Comparison of ENCODE assay signal across 19 cellular contexts in genomic region chr7:98479318-98479717, GRCh38.
DNase-seq lines count a peak whose midpoint lies in the region; ATAC-seq, FAIRE-seq and TF ChIP-seq lines count a peak whose summit lies in the region.
"Had no signal": no experiment of that assay in that cellular context is flagged by ENCODE, and none has a peak within 500 bp of the region (broad histone marks: within the 10 kb centered on the region; RNA-seq: fewer than 3 reads in every experiment).

No MANE protein-coding gene starts in this region.

- H3K36me3 ChIP-seq in HepG2 (replicated peaks in 1 of 2; ENCODE audit: control insufficient read depth in 1 of 2, insufficient read depth in 2 of 2, low read length in 2 of 2) (no peaks in the 10 kb centered on the region), right lobe of liver (no peaks in the 10 kb centered on the region), K562 (ENCODE audit: control insufficient read depth, insufficient read depth, low read length) (no peaks in the 10 kb centered on the region)
- H3K36me3 ChIP-seq: BE2C, BLaER1 had no signal

- H3K27ac ChIP-seq in HepG2 (ENCODE audit: extremely low read length, insufficient read depth, low read length) (no peak overlapping the region), right lobe of liver (no peak overlapping the region), K562 (ENCODE audit: extremely low read depth, low read depth, low read length) (no peak overlapping the region)
- H3K27ac ChIP-seq: 22Rv1, BLaER1 had no signal

- intact Hi-C loops in HepG2 (cut with micrococcal nuclease; ENCODE audit: unreplicated experiment), result no loop called here
- intact Hi-C loops in right lobe of liver (cut with DNase I), result no loop called here
- intact Hi-C loops in K562 (cut with micrococcal nuclease), result no loop called here

- H4K20me1 ChIP-seq in HepG2 (ENCODE audit: insufficient read depth, low read length) (no peaks in the 10 kb centered on the region), K562 (replicated peaks; ENCODE audit: control insufficient read depth, insufficient read depth, low read length) (no peaks in the 10 kb centered on the region)
- H4K20me1 ChIP-seq: BLaER1 had no signal

- POLR2A ChIA-PET in HepG2 (lab: Yijun Ruan, JAX), result no interaction called here
- POLR2A ChIA-PET in K562 (lab: Yijun Ruan, JAX), result no interaction called here

- H3K4me1 ChIP-seq in HepG2 (ENCODE audit: insufficient read depth, low read length), result no peaks in the 10 kb centered on the region
- no peaks in the 10 kb centered on the region for H3K4me1 ChIP-seq in right lobe of liver
- H3K4me1 ChIP-seq in K562 (replicated peaks in 1 of 2; ENCODE audit: control insufficient read depth in 2 of 2, insufficient read depth in 2 of 2, low read length in 2 of 2), result no peaks in the 10 kb centered on the region
- H3K4me1 ChIP-seq: BE2C, BLaER1 had no signal

- BruUV-seq in HepG2 (replicated peaks; lab: Mats Ljungman, UMichigan) (no TSS peak), K562 (replicated peaks; lab: Mats Ljungman, UMichigan) (no TSS peak)

- no peak for TF ChIP-seq RAD21 in HepG2 (CRISPR knock-in tag; IDR thresholded peaks at IDR 0.05)
- TF ChIP-seq RAD21 in K562 (CRISPR knock-in tag; conservative IDR thresholded peaks at IDR 0.05 in 1 of 2, IDR thresholded peaks at IDR 0.05 in 1 of 2), result no peak

- CTCF ChIA-PET in HepG2 (lab: Yijun Ruan, JAX; ENCODE audit: low intra/inter-chr PET ratio, low total read pairs) (no interaction called here), K562 (lab: Yijun Ruan, JAX; ENCODE audit: low intra/inter-chr PET ratio) (no interaction called here)

- no peak for TF ChIP-seq EP300 in HepG2 (IDR thresholded peaks at IDR 0.05; ENCODE audit: low read depth in 2 of 2, low read length in 2 of 2)
- no peak for TF ChIP-seq EP300 in HepG2 (CRISPR knock-in tag; IDR thresholded peaks at IDR 0.05; ENCODE audit: borderline replicate concordance)
- no peak for TF ChIP-seq EP300 in K562 (IDR thresholded peaks at IDR 0.05; ENCODE audit: low read length)

- H3K9me1 ChIP-seq in K562 (ENCODE audit: control insufficient read depth, insufficient read depth, low read length), result no peaks in the 10 kb centered on the region

- TF ChIP-seq POLR2A in HepG2 (IDR thresholded peaks at IDR 0.05; ENCODE audit: insufficient read depth in 1 of 2, low read depth in 2 of 2, low read length in 2 of 2) (no peak), right lobe of liver (IDR thresholded peaks at IDR 0.05) (no peak), K562 (conservative IDR thresholded peaks at IDR 0.05) (no peak)

- no peak overlapping the region for H3K4me3 ChIP-seq in HepG2 (replicated peaks in 1 of 3; ENCODE audit: insufficient read depth in 1 of 3, low read depth in 2 of 3, low read length in 3 of 3)
- no peak overlapping the region for H3K4me3 ChIP-seq in right lobe of liver
- H3K4me3 ChIP-seq in K562, result no peak overlapping the region
- H3K4me3 ChIP-seq: BLaER1 had no signal

- 19% methylated on average over 5 of the region's 5 CpGs for WGBS in HepG2 (ENCODE audit: low lambda C conversion rate)
- WGBS in right lobe of liver (ENCODE audit: insufficient coverage, low coverage, low lambda C conversion rate, missing lambda C conversion rate), result 90% methylated on average over 2 of the region's 5 CpGs
- 1% methylated on average over 5 of the region's 5 CpGs for WGBS in K562 (ENCODE audit: insufficient coverage, low coverage, missing lambda C conversion rate)

- no peak overlapping the region for H3K9ac ChIP-seq in HepG2 (ENCODE audit: insufficient read depth, low read depth, low read length)
- H3K9ac ChIP-seq in K562 (ENCODE audit: insufficient read depth in 1 of 2, low read depth in 2 of 2, low read length in 2 of 2), result no peak overlapping the region
- H3K9ac ChIP-seq: BLaER1 had no signal

- no peaks in the 10 kb centered on the region for H3K79me2 ChIP-seq in HepG2 (ENCODE audit: insufficient read depth, low read length)
- H3K79me2 ChIP-seq in K562 (ENCODE audit: control insufficient read depth, insufficient read depth, low read length), result no peaks in the 10 kb centered on the region

- no peak for DNase-seq in HepG2 (ENCODE audit: low spot score)
- no peak for DNase-seq in right lobe of liver
- DNase-seq in K562 (ENCODE audit: extremely low read depth in 1 of 4, low spot score in 3 of 4), result no peak
- DNase-seq in D341Med (ENCODE audit: low spot score), result no peak
- DNase-seq: ACHN; BE2C; C1 segment of cervical spinal cord; CD4-positive, alpha-beta memory T cell; CD4-positive, CD25-positive, alpha-beta regulatory T cell; CD8-positive, alpha-beta memory T cell; COR-L47; DMS79 treated with DMSO at 0.1 percent for 48 hours; GF-D8 had no signal

- no peak overlapping the region for H3K4me2 ChIP-seq in HepG2 (ENCODE audit: low read depth, low read length)
- no peak overlapping the region for H3K4me2 ChIP-seq in K562 (ENCODE audit: insufficient read depth, low read length)
- H3K4me2 ChIP-seq: BLaER1 had no signal

- in situ Hi-C loops in HepG2 (cut with HindIII; ENCODE audit: extremely low pct_ligation_motif_present, low pct_unique_long_range_greater_than_20kb) (no loop called here), K562 (cut with MboI) (no loop called here)

- peaks cover 8% of the 10 kb centered on the region; the same call in 1 of the 2 replicates for H3K9me3 ChIP-seq in HepG2 (ENCODE audit: low read length)
- H3K9me3 ChIP-seq in right lobe of liver, result no peaks in the 10 kb centered on the region
- no peaks in the 10 kb centered on the region for H3K9me3 ChIP-seq in K562 (replicated peaks; ENCODE audit: control insufficient read depth, insufficient read depth, low read depth, low read length)
- H3K9me3 ChIP-seq: BE2C had no signal

- peaks cover 2 to 11% of the 10 kb centered on the region in 2 experiments; a peak in 2 of 5 replicates for H3K27me3 ChIP-seq in HepG2 (ENCODE audit: control insufficient read depth in 1 of 2, insufficient read depth in 2 of 2, low read length in 2 of 2)
- H3K27me3 ChIP-seq in right lobe of liver, result no peaks in the 10 kb centered on the region
- H3K27me3 ChIP-seq in K562 (ENCODE audit: control insufficient read depth in 2 of 2, insufficient read depth in 2 of 2, low read length in 2 of 2), result peaks cover 9 to 36% of the 10 kb centered on the region in 2 experiments
- H3K27me3 ChIP-seq: BE2C, BLaER1 had no signal

- TF ChIP-seq CTCF in HepG2 (CRISPR knock-in tag; IDR thresholded peaks at IDR 0.05), result no peak
- no peak for TF ChIP-seq CTCF in right lobe of liver (IDR thresholded peaks at IDR 0.05)
- TF ChIP-seq CTCF in K562 (IDR thresholded peaks at IDR 0.05 in 2 of 3, conservative IDR thresholded peaks at IDR 0.05 in 1 of 3; ENCODE audit: insufficient read depth in 2 of 3, low read depth in 1 of 3, low read length in 3 of 3), result no peak

- H2AFZ ChIP-seq in HepG2 (ENCODE audit: low read length) (no peak overlapping the region), K562 (ENCODE audit: low read depth, low read length) (no peak overlapping the region)

- ATAC-seq in HepG2 (no peak), right lobe of liver (no peak), K562 (no peak), GM18511 (IDR thresholded peaks at IDR 0.05; ENCODE audit: unreplicated experiment) (no peak)

- no peak for FAIRE-seq in HepG2 (lab: Jason Lieb, UNC)
- FAIRE-seq in K562 (lab: Jason Lieb, UNC), result no peak
- FAIRE-seq: D721Med, G401.6, GM12891 had no signal

TF ChIP-seq in HepG2, 621 proteins besides CTCF, POLR2A, EP300 and RAD21:
- TF ChIP-seq ZFP91 (CRISPR knock-in tag; IDR thresholded peaks at IDR 0.05; ENCODE audit: borderline replicate concordance), result no peak
- no peak for TF ChIP-seq ZKSCAN8 (CRISPR knock-in tag; IDR thresholded peaks at IDR 0.05; ENCODE audit: borderline replicate concordance)
- TF ChIP-seq ZBTB1 (CRISPR knock-in tag; IDR thresholded peaks at IDR 0.05; ENCODE audit: borderline replicate concordance), result no peak
- TF ChIP-seq MAFF (IDR thresholded peaks at IDR 0.05; ENCODE audit: low read depth, low read length), result peak; percentile 89
- TF ChIP-seq ZNF124 (CRISPR knock-in tag; IDR thresholded peaks at IDR 0.05), result no peak
- peak; percentile 84 to 93 for TF ChIP-seq MAFK (conservative IDR thresholded peaks at IDR 0.05 in 1 of 2, IDR thresholded peaks at IDR 0.05 in 1 of 2; ENCODE audit: low read length in 2 of 2)

TF ChIP-seq in K562, 482 proteins besides CTCF, POLR2A, EP300 and RAD21:
- TF ChIP-seq C11orf30 (IDR thresholded peaks at IDR 0.05; ENCODE audit: low read depth), result peak; percentile 72; the same call in 1 of the 2 replicates
- TF ChIP-seq ZNF316 (IDR thresholded peaks at IDR 0.05), result peak; percentile 84
- no peak for TF ChIP-seq CEBPG (CRISPR knock-in tag; IDR thresholded peaks at IDR 0.05)
- TF ChIP-seq CEBPG (tag; conservative IDR thresholded peaks at IDR 0.05 in 1 of 2, IDR thresholded peaks at IDR 0.05 in 1 of 2), result no peak
- TF ChIP-seq MAFK (IDR thresholded peaks at IDR 0.05; ENCODE audit: low read length), result peak; percentile 60
- TF ChIP-seq MAFG (tag; conservative IDR thresholded peaks at IDR 0.05), result peak; percentile 64
- peak; percentile 74 for TF ChIP-seq MAFF (IDR thresholded peaks at IDR 0.05; ENCODE audit: low read length)
- no peak for TF ChIP-seq DLX4 (CRISPR knock-in tag; IDR thresholded peaks at IDR 0.05)
TF ChIP-seq in K562: peak in this region for 5.

Comparison
In these comparisons a context has a peak if more than half of its experiments do, and no peak if none do; other contexts are left out.
1. Of the 241 proteins assayed by ChIP-seq in both HepG2 and K562: peak only in HepG2: none; only in K562: MAFG; in both: MAFF and MAFK; in neither: 238.